In genomic region chr16:62755938-62756337, GRCh38 we compare ENCODE assay signal across 19 cellular contexts.
A peak's percentile ranks its signal among the peaks of the same experiment; 100 is the strongest.
DNase-seq lines count a peak whose midpoint lies in the region; ATAC-seq, FAIRE-seq and TF ChIP-seq lines count a peak whose summit lies in the region.
"Had no signal": no experiment of that assay in that cellular context is flagged by ENCODE, and none has a peak within 500 bp of the region (broad histone marks: within the 10 kb centered on the region; RNA-seq: fewer than 3 reads in every experiment).

No MANE protein-coding gene starts in this region.

- H3K27ac Mint-ChIP-seq in endothelial cell (ENCODE audit: unreplicated experiment): peak overlapping the region; percentile 38
- H3K27ac Mint-ChIP-seq: B cell; CD8-positive, alpha-beta T cell; H9; T-helper 17 cell had no signal

- no peaks in the 10 kb centered on the region for H3K27me3 Mint-ChIP-seq in endothelial cell (ENCODE audit: unreplicated experiment)
- H3K27me3 Mint-ChIP-seq: B cell, T-helper 17 cell had no signal

- DNase-seq in GM12892 (ENCODE audit: insufficient read length) (no peak), MV-4-11 (lab: John Stamatoyannopoulos, UW) (peak; percentile 90), OCI-M1 (lab: John Stamatoyannopoulos, UW) (peak; percentile 49), endothelial cell (ENCODE audit: low spot score) (no peak), kidney tubule cell (ENCODE audit: low spot score) (no peak)
- no peak for DNase-seq in stimulated activated CD4-positive, alpha-beta T cell treated with anti-CD3 and anti-CD28 coated beads, Interleukin-4, amount 100 ng/mL, for 24 hours
- DNase-seq in stimulated activated naive CD8-positive, alpha-beta T cell treated with anti-CD3 and anti-CD28 coated beads, Interleukin-15, Interleukin-2, amounts not matched to agents 100 U/mL and 50 U/mL, for 24 hours: no peak
- DNase-seq: ACHN; CD8-positive, alpha-beta T cell; H9; IMR-90; NCI-H2029; NCI-H524; SK-N-SH; T-helper 17 cell had no signal

- ATAC-seq in stimulated activated naive CD8-positive, alpha-beta T cell treated with anti-CD3 and anti-CD28 coated beads, Interleukin-15, Interleukin-2, amounts not matched to agents 100 U/mL and 50 U/mL, for 24 hours: no peak
- ATAC-seq in HG02798 (IDR thresholded peaks at IDR 0.05; ENCODE audit: poor library complexity, unreplicated experiment): no peak
- ATAC-seq: CD8-positive, alpha-beta T cell; Right ventricle myocardium inferior; T-helper 17 cell had no signal

- H3K36me3 Mint-ChIP-seq in endothelial cell (ENCODE audit: low read depth, unreplicated experiment): no peaks in the 10 kb centered on the region
- H3K36me3 Mint-ChIP-seq: CD8-positive, alpha-beta T cell had no signal

- FAIRE-seq in GM12892 (lab: Jason Lieb, UNC): peak; percentile 40
- FAIRE-seq: GM18507 had no signal

- H3K9me3 Mint-ChIP-seq in endothelial cell (ENCODE audit: unreplicated experiment): peaks cover 9% of the 10 kb centered on the region
- H3K9me3 Mint-ChIP-seq: H9 had no signal

- no peak for TF ChIP-seq POLR2A in GM12892 (IDR thresholded peaks at IDR 0.05; ENCODE audit: low read depth, low read length)

- no peak for TF ChIP-seq CTCF in endothelial cell (IDR thresholded peaks at IDR 0.05; ENCODE audit: unreplicated experiment)

- H3K4me3 Mint-ChIP-seq in endothelial cell (ENCODE audit: unreplicated experiment): no peak overlapping the region
- H3K4me3 Mint-ChIP-seq: B cell; CD8-positive, alpha-beta T cell; H9; T-helper 17 cell had no signal

- H3K4me1 Mint-ChIP-seq in endothelial cell (ENCODE audit: unreplicated experiment): no peaks in the 10 kb centered on the region
- H3K4me1 Mint-ChIP-seq: B cell, H9, T-helper 17 cell had no signal

Comparison
In these comparisons a context has a peak if more than half of its experiments do, and no peak if none do; other contexts are left out.
1. DNase-seq: peak in MV-4-11 (single experiment) and OCI-M1 (single experiment); none in GM12892 (single experiment), endothelial cell (single experiment), stimulated activated CD4-positive, alpha-beta T cell treated with anti-CD3 and anti-CD28 coated beads, Interleukin-4, amount 100 ng/mL, for 24 hours (single experiment), stimulated activated naive CD8-positive, alpha-beta T cell treated with anti-CD3 and anti-CD28 coated beads, Interleukin-15, Interleukin-2, amounts not matched to agents 100 U/mL and 50 U/mL, for 24 hours (single experiment) and kidney tubule cell (single experiment).